Comparison of ENCODE assay signal across 33 cellular contexts in the genomic region with DNA sequence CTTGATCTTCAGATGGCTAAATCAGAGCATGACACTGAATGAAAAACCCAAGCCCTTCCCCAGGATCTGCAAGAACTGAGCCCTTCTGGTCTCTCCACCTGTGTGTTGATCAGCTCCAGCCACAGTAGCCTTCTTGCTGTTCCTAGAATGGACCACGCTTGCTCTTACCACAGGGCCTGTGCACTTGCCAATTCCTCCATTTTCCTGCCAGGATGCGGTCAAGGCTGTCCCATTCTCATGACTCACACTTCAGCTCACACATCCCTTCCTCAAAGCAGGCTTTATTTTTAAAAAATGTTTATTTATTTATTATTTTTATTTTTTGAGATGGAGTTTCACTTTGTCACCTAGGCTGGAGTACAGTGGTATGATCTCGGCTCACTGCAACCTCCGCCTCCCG. TPM values are rescaled to one million over a fixed set of nuclear protein-coding genes. Genes with fewer than 3 reads are reported as not detected.
DNase-seq lines count a peak whose midpoint lies in the region; ATAC-seq, FAIRE-seq and TF ChIP-seq lines count a peak whose summit lies in the region.
"Had no signal": no experiment of that assay in that cellular context is flagged by ENCODE, and none has a peak within 500 bp of the region (broad histone marks: within the 10 kb centered on the region; RNA-seq: fewer than 3 reads in every experiment).

No MANE protein-coding gene starts in this region.

- no CpG with 5 or more reads among the region's 5 CpGs for WGBS in H9 (ENCODE audit: extremely low coverage, insufficient read length, low lambda C conversion rate)
- no CpG with 5 or more reads among the region's 5 CpGs for WGBS in mesendoderm (ENCODE audit: extremely low coverage, insufficient coverage, low lambda C conversion rate)

- no peak overlapping the region for H3K18ac ChIP-seq in H9 (ENCODE audit: insufficient read length, low read depth, low read length)
- H3K18ac ChIP-seq in mesendoderm (ENCODE audit: low read length): no peak overlapping the region

- H2BK5ac ChIP-seq in H9 (ENCODE audit: insufficient read length, low read length) (no peak overlapping the region), mesendoderm (ENCODE audit: low read length) (no peak overlapping the region)

- H3K4me1 Mint-ChIP-seq in H9 (no peaks in the 10 kb centered on the region), astrocyte (ENCODE audit: low read depth, unreplicated experiment) (no peaks in the 10 kb centered on the region)
- peaks cover 8 to 11% of the 10 kb centered on the region in 2 donors for H3K4me1 Mint-ChIP-seq in natural killer cell treated with Interleukin-12 subunit alpha and Interleukin-12 subunit beta and Interleukin-15 and Interleukin-18, amount 100 ng/mL, for 72 hours (ENCODE audit: low read depth in 2 of 2)
- H3K4me1 Mint-ChIP-seq: nephron progenitor cell, WTC11 had no signal

- H3K36me3 ChIP-seq in astrocyte (ENCODE audit: insufficient read depth, low read length) (no peaks in the 10 kb centered on the region), fibroblast of lung (ENCODE audit: control insufficient read depth, insufficient read depth, low read length) (no peaks in the 10 kb centered on the region), mesendoderm (ENCODE audit: control insufficient read depth, insufficient read depth, low read length) (no peaks in the 10 kb centered on the region)
- H3K36me3 ChIP-seq: BLaER1 treated with 17β-estradiol and CSF1 and Interleukin-3, amounts not matched to agents 10 nM and 100 nM; ovary; spleen; uterus had no signal

- DNase-seq in AG08395 (ENCODE audit: low spot score) (peak; percentile 35), H9 (no peak), astrocyte (ENCODE audit: low read depth) (peak; percentile 88), fibroblast of lung (ENCODE audit: low read depth in 2 of 2) (peak; percentile 63 to 91), mesendoderm (no peak)
- DNase-seq in natural killer cell treated with Interleukin-12 subunit alpha and Interleukin-12 subunit beta and Interleukin-15 and Interleukin-18, amount 100 ng/mL, for 72 hours (ENCODE audit: low spot score): no peak
- DNase-seq: activated CD8-positive, alpha-beta memory T cell treated with anti-CD3 and anti-CD28 coated beads, Interleukin-2, amount 50 U/mL, for 4 hours; body of pancreas; Caco-2; DND-41; effector CD8-positive, alpha-beta T cell; islet precursor cell; KG1; mucosa of descending colon; NCI-H1930; NCI-H226; NCI-H774; nephron progenitor cell; ovary; stimulated activated CD4-positive, alpha-beta T cell treated with anti-CD3 and anti-CD28 coated beads, Interleukin-4, amount 100 ng/mL, for 24 hours; stimulated activated naive B cell treated with anti-CD40 and anti-IgM and Interleukin-4, amounts not matched to agents 10 μg/mL and 1 μg/mL and 100 μg/mL, for 72 hours; testis; uterus had no signal

- H3K56ac ChIP-seq in H9 (ENCODE audit: insufficient read length, low read depth, low read length): no peak overlapping the region
- H3K56ac ChIP-seq in mesendoderm (ENCODE audit: low read length): no peak overlapping the region

- no peak for ATAC-seq in natural killer cell treated with Interleukin-12 subunit alpha and Interleukin-12 subunit beta and Interleukin-15 and Interleukin-18, amount 100 ng/mL, for 72 hours
- ATAC-seq in HG02759 (IDR thresholded peaks at IDR 0.05; ENCODE audit: unreplicated experiment) (no peak), GM18861 (IDR thresholded peaks at IDR 0.05; ENCODE audit: unreplicated experiment) (no peak)
- ATAC-seq: A549; activated T-helper 17 cell treated with anti-CD3 and anti-CD28 coated beads, Interleukin-2, amount 50 U/mL, for 72 hours; body of pancreas; stimulated activated naive B cell treated with anti-CD40 and anti-IgM and Interleukin-4, amounts not matched to agents 10 μg/mL and 1 μg/mL and 100 μg/mL, for 72 hours; WTC11 had no signal

- H3K14ac ChIP-seq in H9 (ENCODE audit: insufficient read depth, low read length): no peak overlapping the region

- H2AFZ ChIP-seq in H9 (ENCODE audit: low read length) (no peak overlapping the region), astrocyte (ENCODE audit: low read depth, low read length) (no peak overlapping the region), fibroblast of lung (ENCODE audit: low read length) (no peak overlapping the region)

- FAIRE-seq in astrocyte (lab: Jason Lieb, UNC): no peak
- FAIRE-seq: A549, colon, HTR-8/SVneo had no signal

- H3K27ac Mint-ChIP-seq in H9: no peak overlapping the region
- no peak overlapping the region for H3K27ac Mint-ChIP-seq in astrocyte (ENCODE audit: unreplicated experiment)
- H3K27ac Mint-ChIP-seq in natural killer cell treated with Interleukin-12 subunit alpha and Interleukin-12 subunit beta and Interleukin-15 and Interleukin-18, amount 100 ng/mL, for 72 hours: no peak overlapping the region
- H3K27ac Mint-ChIP-seq: activated naive CD8-positive, alpha-beta T cell; activated T-helper 17 cell treated with anti-CD3 and anti-CD28 coated beads, Interleukin-2, amount 50 U/mL, for 72 hours; nephron progenitor cell; stimulated activated naive B cell treated with anti-CD40 and anti-IgM and Interleukin-4, amounts not matched to agents 10 μg/mL and 1 μg/mL and 100 μg/mL, for 72 hours; WTC11 had no signal

- H3K27me3 Mint-ChIP-seq in H9 (ENCODE audit: low read depth) (peaks cover 13% of the 10 kb centered on the region), astrocyte (ENCODE audit: low read depth, unreplicated experiment) (peaks cover 7% of the 10 kb centered on the region)
- peaks cover 35 to 40% of the 10 kb centered on the region in 2 donors for H3K27me3 Mint-ChIP-seq in natural killer cell treated with Interleukin-12 subunit alpha and Interleukin-12 subunit beta and Interleukin-15 and Interleukin-18, amount 100 ng/mL, for 72 hours

- H3K79me1 ChIP-seq in H9 (ENCODE audit: insufficient read depth, low read depth, low read length, poor library complexity, severe bottlenecking) (no peaks in the 10 kb centered on the region), mesendoderm (ENCODE audit: low read length) (no peaks in the 10 kb centered on the region)

- no peak overlapping the region for H2BK20ac ChIP-seq in H9 (ENCODE audit: low read depth, low read length, poor library complexity, severe bottlenecking)

- H3K4me3 Mint-ChIP-seq in H9 (no peak overlapping the region), astrocyte (ENCODE audit: unreplicated experiment) (no peak overlapping the region)
- no peak overlapping the region for H3K4me3 Mint-ChIP-seq in natural killer cell treated with Interleukin-12 subunit alpha and Interleukin-12 subunit beta and Interleukin-15 and Interleukin-18, amount 100 ng/mL, for 72 hours
- H3K4me3 Mint-ChIP-seq: activated naive CD8-positive, alpha-beta T cell; activated T-helper 17 cell treated with anti-CD3 and anti-CD28 coated beads, Interleukin-2, amount 50 U/mL, for 72 hours; nephron progenitor cell; stimulated activated naive B cell treated with anti-CD40 and anti-IgM and Interleukin-4, amounts not matched to agents 10 μg/mL and 1 μg/mL and 100 μg/mL, for 72 hours; WTC11 had no signal

- H2BK120ac ChIP-seq in H9 (ENCODE audit: low read depth, low read length, poor library complexity, severe bottlenecking) (no peak overlapping the region), mesendoderm (ENCODE audit: low read depth, low read length) (no peak overlapping the region)

- H3K27me3 ChIP-seq in H9 (ENCODE audit: insufficient read depth, low read length): no peaks in the 10 kb centered on the region; the same call in 1 of the 2 replicates
- H3K27me3 ChIP-seq in astrocyte (ENCODE audit: insufficient read depth, low read length): peaks cover 10% of the 10 kb centered on the region
- peaks cover 5% of the 10 kb centered on the region for H3K27me3 ChIP-seq in fibroblast of lung (ENCODE audit: control insufficient read depth, insufficient read depth, low read length)
- H3K27me3 ChIP-seq in mesendoderm (ENCODE audit: insufficient read depth, low read length, poor library complexity): no peaks in the 10 kb centered on the region
- H3K27me3 ChIP-seq: BLaER1 treated with 17β-estradiol and CSF1 and Interleukin-3, amounts not matched to agents 10 nM and 100 nM; body of pancreas; ovary; testis; uterus had no signal

- H4K8ac ChIP-seq in H9 (replicated peaks; ENCODE audit: insufficient read length, low read depth, low read length): peak overlapping the region; percentile 77
- no peak overlapping the region for H4K8ac ChIP-seq in mesendoderm (ENCODE audit: low read depth, low read length)

- no peak overlapping the region for H3K27ac ChIP-seq in H9 (ENCODE audit: insufficient read length, low read depth, low read length)
- H3K27ac ChIP-seq in astrocyte (ENCODE audit: low read depth, low read length): no peak overlapping the region
- no peak overlapping the region for H3K27ac ChIP-seq in fibroblast of lung (ENCODE audit: insufficient read depth, low read length)
- no peak overlapping the region for H3K27ac ChIP-seq in mesendoderm (ENCODE audit: low read depth, low read length)
- H3K27ac ChIP-seq: A549; BLaER1 treated with 17β-estradiol and CSF1 and Interleukin-3, amounts not matched to agents 10 nM and 100 nM; body of pancreas; ovary; spleen; testis; uterus had no signal

- no peak for TF ChIP-seq CTCF in H9 (conservative IDR thresholded peaks at IDR 0.05)
- TF ChIP-seq CTCF in astrocyte (IDR thresholded peaks at IDR 0.05; ENCODE audit: insufficient read depth, low read depth, low read length): no peak
- no peak for TF ChIP-seq CTCF in fibroblast of lung (conservative IDR thresholded peaks at IDR 0.05 in 1 of 2, IDR thresholded peaks at IDR 0.05 in 1 of 2; ENCODE audit: low read depth in 1 of 2, low read length in 2 of 2)

- no peak overlapping the region for H3T11ph ChIP-seq in H9 (ENCODE audit: low read length)

- H2AK5ac ChIP-seq in H9 (ENCODE audit: insufficient read length, low read length) (no peak overlapping the region), mesendoderm (ENCODE audit: low read length) (no peak overlapping the region)

- no peak overlapping the region for H3K4ac ChIP-seq in H9 (ENCODE audit: low read depth, low read length)
- H3K4ac ChIP-seq in mesendoderm (ENCODE audit: low read depth, low read length): no peak overlapping the region

- H4K5ac ChIP-seq in H9 (ENCODE audit: insufficient read length, low read depth, low read length) (no peak overlapping the region), mesendoderm (ENCODE audit: low read length) (no peak overlapping the region)

- H3K23me2 ChIP-seq in H9 (ENCODE audit: insufficient read length, low read depth, low read length, poor library complexity, severe bottlenecking): no peaks in the 10 kb centered on the region

- no peak overlapping the region for H4K91ac ChIP-seq in H9 (ENCODE audit: insufficient read length, low read depth, low read length)

- H3K9ac ChIP-seq in H9 (ENCODE audit: extremely low read depth, insufficient read length, low read length): no peak overlapping the region
- no peak overlapping the region for H3K9ac ChIP-seq in astrocyte (ENCODE audit: low read length)
- H3K9ac ChIP-seq in fibroblast of lung (ENCODE audit: insufficient read depth, low read length): no peak overlapping the region
- no peak overlapping the region for H3K9ac ChIP-seq in mesendoderm (ENCODE audit: low read length)
- H3K9ac ChIP-seq: BLaER1 treated with 17β-estradiol and CSF1 and Interleukin-3, amounts not matched to agents 10 nM and 100 nM had no signal

- H3K9me3 Mint-ChIP-seq in H9 (peaks cover 7 to 11% of the 10 kb centered on the region in 2 experiments), astrocyte (ENCODE audit: unreplicated experiment) (peaks cover 33% of the 10 kb centered on the region)
- H3K9me3 Mint-ChIP-seq in natural killer cell treated with Interleukin-12 subunit alpha and Interleukin-12 subunit beta and Interleukin-15 and Interleukin-18, amount 100 ng/mL, for 72 hours: no peaks in the 10 kb centered on the region

- H3K4me3 ChIP-seq in astrocyte (ENCODE audit: insufficient read depth, low read depth, low read length) (no peak overlapping the region), fibroblast of lung (replicated peaks in 1 of 4; ENCODE audit: control extremely low read depth in 1 of 4, insufficient read depth in 1 of 4, low read depth in 3 of 4, low read length in 4 of 4) (no peak overlapping the region), mesendoderm (ENCODE audit: low read length) (no peak overlapping the region)
- H3K4me3 ChIP-seq: A549; BLaER1 treated with 17β-estradiol and CSF1 and Interleukin-3, amounts not matched to agents 10 nM and 100 nM; body of pancreas; mucosa of descending colon; ovary; spleen; testis; uterus had no signal

- no peaks in the 10 kb centered on the region for H4K20me1 ChIP-seq in H9 (ENCODE audit: control insufficient read depth, insufficient read depth, insufficient read length)
- no peaks in the 10 kb centered on the region for H4K20me1 ChIP-seq in astrocyte (ENCODE audit: insufficient read depth, low read length)
- H4K20me1 ChIP-seq in fibroblast of lung (ENCODE audit: control insufficient read depth, extremely low read depth, insufficient read depth, low read length): no peaks in the 10 kb centered on the region
- H4K20me1 ChIP-seq: BLaER1 treated with 17β-estradiol and CSF1 and Interleukin-3, amounts not matched to agents 10 nM and 100 nM had no signal

- H3K36me3 Mint-ChIP-seq in H9 (ENCODE audit: insufficient read depth in 1 of 3, low read depth in 3 of 3): peaks cover 0 to 5% (median 0%) of the 10 kb centered on the region in 3 experiments; a peak in 2 of 7 replicates
- H3K36me3 Mint-ChIP-seq in astrocyte (ENCODE audit: low read depth, unreplicated experiment): peaks cover 1% of the 10 kb centered on the region
- peaks cover 14% of the 10 kb centered on the region for H3K36me3 Mint-ChIP-seq in natural killer cell treated with Interleukin-12 subunit alpha and Interleukin-12 subunit beta and Interleukin-15 and Interleukin-18, amount 100 ng/mL, for 72 hours
- H3K36me3 Mint-ChIP-seq: activated naive CD8-positive, alpha-beta T cell; WTC11 had no signal

- H3K23ac ChIP-seq in H9 (ENCODE audit: insufficient read length, low read depth, low read length) (no peak overlapping the region), mesendoderm (ENCODE audit: low read length) (no peak overlapping the region)

- H3K4me1 ChIP-seq in H9 (ENCODE audit: insufficient read depth, low read length): no peaks in the 10 kb centered on the region
- H3K4me1 ChIP-seq in astrocyte (ENCODE audit: insufficient read depth, low read length): peaks cover 7% of the 10 kb centered on the region
- H3K4me1 ChIP-seq in fibroblast of lung (ENCODE audit: control insufficient read depth, extremely low read depth, insufficient read depth, low read length): no peaks in the 10 kb centered on the region
- H3K4me1 ChIP-seq in mesendoderm (ENCODE audit: control insufficient read depth, low read depth, low read length): no peaks in the 10 kb centered on the region
- H3K4me1 ChIP-seq: A549, body of pancreas, Caco-2, testis, uterus had no signal

- H3K4me2 ChIP-seq in H9 (ENCODE audit: insufficient read depth, insufficient read length, low read length) (no peak overlapping the region), astrocyte (ENCODE audit: low read length) (no peak overlapping the region), fibroblast of lung (ENCODE audit: extremely low read depth, insufficient read depth, low read length) (no peak overlapping the region), mesendoderm (ENCODE audit: low read length) (no peak overlapping the region)
- H3K4me2 ChIP-seq: A549; BLaER1 treated with 17β-estradiol and CSF1 and Interleukin-3, amounts not matched to agents 10 nM and 100 nM had no signal

- H2BK12ac ChIP-seq in H9 (ENCODE audit: insufficient read length, low read depth, low read length): no peak overlapping the region

- H3K79me2 ChIP-seq in H9 (ENCODE audit: insufficient read depth, low read length) (no peaks in the 10 kb centered on the region), astrocyte (ENCODE audit: insufficient read depth, low read length) (no peaks in the 10 kb centered on the region), fibroblast of lung (ENCODE audit: control insufficient read depth, insufficient read depth, low read length) (no peaks in the 10 kb centered on the region), mesendoderm (ENCODE audit: control insufficient read depth, insufficient read depth, low read length) (no peaks in the 10 kb centered on the region)

- no peak overlapping the region for H2BK15ac ChIP-seq in H9 (ENCODE audit: low read depth, low read length)
- H2BK15ac ChIP-seq in mesendoderm (replicated peaks; ENCODE audit: low read depth): no peak overlapping the region

- H3K9me3 ChIP-seq in H9 (ENCODE audit: control insufficient read depth, low read depth, low read length): no peaks in the 10 kb centered on the region
- H3K9me3 ChIP-seq in astrocyte (ENCODE audit: insufficient read depth, low read depth, low read length): no peaks in the 10 kb centered on the region
- no peaks in the 10 kb centered on the region for H3K9me3 ChIP-seq in fibroblast of lung (ENCODE audit: control insufficient read depth, insufficient read depth, low read depth, low read length)
- H3K9me3 ChIP-seq: body of pancreas, Caco-2, mucosa of descending colon, ovary, testis, uterus had no signal

RNA-seq across cellular contexts. Expression of a gene that starts 43.6 kb away (rescaled TPM):
- total RNA-seq in H9 (2021) (3.5 and 4.0 TPM in 2 replicates), astrocyte (2.6 and 6.9 TPM in 2 replicates), fibroblast of lung (not detected in 2 replicates)
- 0.03 TPM in 1 of 2 replicates, not detected in the other for polyA plus RNA-seq in fibroblast of lung
- polyA plus RNA-seq in fibroblast of lung (2012): not detected in 2 replicates
- polyA minus RNA-seq in fibroblast of lung (ENCODE audit: low replicate concordance): not detected in 2 replicates
- 0.86 TPM for polyA plus RNA-seq in mesendoderm (2013, experiment 1 of 2)
- polyA plus RNA-seq in mesendoderm (2013, experiment 2 of 2): 0.97 TPM
- total RNA-seq in natural killer cell treated with Interleukin-12 subunit alpha and Interleukin-12 subunit beta and Interleukin-15 and Interleukin-18, amount 100 ng/mL, for 72 hours: not detected
- total RNA-seq: activated T-helper 17 cell treated with anti-CD3 and anti-CD28 coated beads, Interleukin-2, amount 50 U/mL, for 72 hours; body of pancreas; spleen had no signal
- polyA plus RNA-seq: ovary had no signal

Comparison
In these comparisons a context has a peak if more than half of its experiments do, and no peak if none do; other contexts are left out.
1. DNase-seq: peak in AG08395 (single experiment), astrocyte (single experiment) and fibroblast of lung (2 of 2); none in H9 (single experiment), mesendoderm (single experiment) and natural killer cell treated with Interleukin-12 subunit alpha and Interleukin-12 subunit beta and Interleukin-15 and Interleukin-18, amount 100 ng/mL, for 72 hours (single experiment).